Comparison of ENCODE assay signal across 21 cellular contexts in the genomic region with DNA sequence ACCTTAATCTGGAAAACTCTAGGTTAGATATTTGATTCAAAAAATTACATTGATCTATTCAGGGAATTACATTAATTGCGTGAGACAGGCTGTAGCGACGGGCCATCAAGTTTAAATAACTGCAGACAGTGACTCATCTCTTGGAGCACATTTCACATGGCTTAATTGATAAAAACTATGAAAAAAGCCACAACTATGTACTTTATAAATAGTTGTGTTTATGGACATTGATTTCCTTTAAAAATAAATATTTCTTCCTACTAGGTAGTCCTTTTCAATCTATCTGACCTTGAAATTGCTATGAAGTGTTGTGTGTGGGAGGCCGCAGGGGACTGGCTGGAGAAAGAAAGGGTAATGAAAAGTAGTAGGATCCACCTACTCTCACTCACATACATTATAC.
A peak's percentile ranks its signal among the peaks of the same experiment; 100 is the strongest.
DNase-seq lines count a peak whose midpoint lies in the region; ATAC-seq and TF ChIP-seq lines count a peak whose summit lies in the region.
"Had no signal": no experiment of that assay in that cellular context is flagged by ENCODE, and none has a peak within 500 bp of the region (broad histone marks: within the 10 kb centered on the region; RNA-seq: fewer than 3 reads in every experiment).

No MANE protein-coding gene starts in this region.

- H3K9me3 Mint-ChIP-seq in endothelial cell (ENCODE audit: unreplicated experiment) = no peaks in the 10 kb centered on the region
- H3K9me3 Mint-ChIP-seq: activated T-cell treated with anti-CD3 and anti-CD28 coated beads, Interleukin-2, amount 50 U/mL, for 4 hours; GM23338; immature natural killer cell had no signal

- no peak overlapping the region for H3K4me2 ChIP-seq in mesenchymal stem cell (ENCODE audit: low read length, poor library complexity, severe bottlenecking)
- H3K4me2 ChIP-seq: GM23338 had no signal

- WGBS in mesenchymal stem cell = no CpG with 5 or more reads among the region's 4 CpGs

- H3K4me1 ChIP-seq in mesenchymal stem cell (ENCODE audit: control insufficient read depth, insufficient read depth, low read depth, low read length) = no peaks in the 10 kb centered on the region

- H2BK5ac ChIP-seq in mesenchymal stem cell (ENCODE audit: low read depth, low read length, poor library complexity, severe bottlenecking) = no peak overlapping the region

- H2BK120ac ChIP-seq in mesenchymal stem cell (ENCODE audit: low read depth, low read length) = no peak overlapping the region

- no peak overlapping the region for H3K14ac ChIP-seq in mesenchymal stem cell (ENCODE audit: low read length in 2 of 2)

- no peak overlapping the region for H3K9ac ChIP-seq in mesenchymal stem cell (ENCODE audit: low read length)

- DNase-seq in AG20443 (ENCODE audit: low spot score) (peak; percentile 41), HS-5 (ENCODE audit: low read depth) (peak; percentile 11), brain microvascular endothelial cell (peak; percentile 24), mesenchymal stem cell (peak; percentile 76), endothelial cell (ENCODE audit: low spot score) (no peak)
- DNase-seq: activated CD8-positive, alpha-beta T cell treated with anti-CD3 and anti-CD28 coated beads, Interleukin-2, amount 10 ng/mL, durations not matched to agents 7 days and 5 days; activated T-cell treated with anti-CD3 and anti-CD28 coated beads, Interleukin-2, amount 50 U/mL, for 4 hours; dorsolateral prefrontal cortex; immature natural killer cell; left ventricle myocardium superior; NCI-H1436 treated with DMSO at 0.1 percent for 48 hours; NCI-H82; T-helper 9 cell had no signal

- H4K91ac ChIP-seq in mesenchymal stem cell (ENCODE audit: low read length) = no peak overlapping the region

- H3K36me3 Mint-ChIP-seq in endothelial cell (ENCODE audit: low read depth, unreplicated experiment) = no peaks in the 10 kb centered on the region
- H3K36me3 Mint-ChIP-seq: activated naive CD8-positive, alpha-beta T cell; immature natural killer cell had no signal

- in situ Hi-C loops in brain microvascular endothelial cell (cut with HindIII; ENCODE audit: low pct_ligation_motif_present, low sequenced_read_pairs) = no loop called here

- H3K9me3 ChIP-seq in mesenchymal stem cell (ENCODE audit: control insufficient read depth, low read length) = no peaks in the 10 kb centered on the region
- H3K9me3 ChIP-seq: neutrophil had no signal

- H3K36me3 ChIP-seq in brain microvascular endothelial cell (replicated peaks) (no peaks in the 10 kb centered on the region), mesenchymal stem cell (ENCODE audit: control insufficient read depth in 1 of 2, insufficient read depth in 2 of 2, low read depth in 1 of 2, low read length in 2 of 2) (no peaks in the 10 kb centered on the region)
- H3K36me3 ChIP-seq: cardiac muscle cell, neutrophil had no signal

- H3K27ac Mint-ChIP-seq in endothelial cell (ENCODE audit: unreplicated experiment) = no peak overlapping the region
- H3K27ac Mint-ChIP-seq: activated CD8-positive, alpha-beta T cell treated with anti-CD3 and anti-CD28 coated beads, Interleukin-2, amount 10 ng/mL, durations not matched to agents 7 days and 5 days; activated naive CD8-positive, alpha-beta T cell; GM23338; immature natural killer cell had no signal

- no peak overlapping the region for H3K18ac ChIP-seq in mesenchymal stem cell (ENCODE audit: low read depth in 1 of 2, low read length in 2 of 2)

- ATAC-seq in GM19455 (IDR thresholded peaks at IDR 0.05; ENCODE audit: unreplicated experiment) (no peak), HG03442 (IDR thresholded peaks at IDR 0.05; ENCODE audit: unreplicated experiment) (no peak), GM18858 (IDR thresholded peaks at IDR 0.05; ENCODE audit: unreplicated experiment) (no peak)
- ATAC-seq: activated CD8-positive, alpha-beta T cell treated with anti-CD3 and anti-CD28 coated beads, Interleukin-2, amount 10 ng/mL, durations not matched to agents 7 days and 5 days; activated T-cell treated with anti-CD3 and anti-CD28 coated beads, Interleukin-2, amount 50 U/mL, for 4 hours; GM23338; left ventricle myocardium superior had no signal

- no peaks in the 10 kb centered on the region for H3K4me1 Mint-ChIP-seq in endothelial cell (ENCODE audit: unreplicated experiment)
- H3K4me1 Mint-ChIP-seq: immature natural killer cell had no signal

- no peak overlapping the region for H3K23ac ChIP-seq in mesenchymal stem cell (ENCODE audit: low read length in 2 of 2)

- H3K27ac ChIP-seq in brain microvascular endothelial cell (no peak overlapping the region), mesenchymal stem cell (ENCODE audit: low read length, poor library complexity, severe bottlenecking) (no peak overlapping the region)
- H3K27ac ChIP-seq: cardiac muscle cell, dorsolateral prefrontal cortex, epithelial cell of prostate, neutrophil had no signal

- H2BK15ac ChIP-seq in mesenchymal stem cell (ENCODE audit: low read depth, poor library complexity, severe bottlenecking) = no peak overlapping the region

- H3K4ac ChIP-seq in mesenchymal stem cell (ENCODE audit: low read depth in 1 of 2, low read length in 2 of 2) = no peak overlapping the region

- no peak overlapping the region for H2AFZ ChIP-seq in mesenchymal stem cell (ENCODE audit: low read depth, low read length)
- H2AFZ ChIP-seq: GM23338 had no signal

- H3K79me1 ChIP-seq in mesenchymal stem cell (replicated peaks; ENCODE audit: low read length, poor library complexity, severe bottlenecking) = no peaks in the 10 kb centered on the region

- no peak overlapping the region for H2AK5ac ChIP-seq in mesenchymal stem cell (ENCODE audit: low read length, severe bottlenecking)

- H3K27me3 Mint-ChIP-seq in endothelial cell (ENCODE audit: unreplicated experiment) = no peaks in the 10 kb centered on the region

- no peak overlapping the region for H4K8ac ChIP-seq in mesenchymal stem cell (ENCODE audit: low read length)

- H2BK12ac ChIP-seq in mesenchymal stem cell (ENCODE audit: low read length in 2 of 2) = no peak overlapping the region

- H3K4me3 ChIP-seq in brain microvascular endothelial cell (ENCODE audit: low read depth, low read length) = no peak overlapping the region
- H3K4me3 ChIP-seq in mesenchymal stem cell (ENCODE audit: insufficient read depth in 1 of 2, low read depth in 1 of 2, low read length in 2 of 2) = no peak overlapping the region
- H3K4me3 ChIP-seq: cardiac muscle cell, dorsolateral prefrontal cortex, GM23338 had no signal

- no peak overlapping the region for H3K4me3 Mint-ChIP-seq in endothelial cell (ENCODE audit: unreplicated experiment)
- H3K4me3 Mint-ChIP-seq: activated CD8-positive, alpha-beta T cell treated with anti-CD3 and anti-CD28 coated beads, Interleukin-2, amount 10 ng/mL, durations not matched to agents 7 days and 5 days; activated naive CD8-positive, alpha-beta T cell; activated T-cell treated with anti-CD3 and anti-CD28 coated beads, Interleukin-2, amount 50 U/mL, for 4 hours; GM23338; immature natural killer cell had no signal

- no peak for TF ChIP-seq CTCF in brain microvascular endothelial cell (IDR thresholded peaks at IDR 0.05; ENCODE audit: low read depth, low read length, missing control alignments)
- TF ChIP-seq CTCF in endothelial cell (IDR thresholded peaks at IDR 0.05; ENCODE audit: unreplicated experiment) = no peak

- H3K27me3 ChIP-seq in brain microvascular endothelial cell (replicated peaks) = no peaks in the 10 kb centered on the region
- no peaks in the 10 kb centered on the region for H3K27me3 ChIP-seq in mesenchymal stem cell (ENCODE audit: control insufficient read depth in 1 of 2, insufficient read depth in 1 of 2, low read length in 2 of 2)
- H3K27me3 ChIP-seq: cardiac muscle cell, dorsolateral prefrontal cortex, neutrophil had no signal
